In the genomic region with DNA sequence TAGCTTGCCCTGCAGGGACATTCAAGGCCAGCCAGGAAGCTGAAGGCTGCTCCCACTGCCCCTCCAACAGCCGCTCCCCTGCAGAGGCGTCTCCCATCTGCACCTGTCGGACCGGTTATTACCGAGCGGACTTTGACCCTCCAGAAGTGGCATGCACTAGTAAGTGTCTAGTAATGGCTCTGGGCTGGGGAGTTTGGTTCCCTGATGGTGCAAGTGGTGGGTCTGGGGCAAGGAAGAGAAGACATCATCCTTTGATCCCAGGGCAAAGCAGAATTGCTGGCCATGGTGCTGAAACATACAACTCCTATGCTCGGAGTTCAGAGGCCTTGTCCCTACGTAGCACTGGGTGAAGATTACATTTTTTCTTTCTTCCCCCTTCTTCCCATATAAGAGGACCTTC, we compare ENCODE assay signal across 10 cellular contexts.
A peak's percentile ranks its signal among the peaks of the same experiment; 100 is the strongest.
DNase-seq lines count a peak whose midpoint lies in the region; ATAC-seq and TF ChIP-seq lines count a peak whose summit lies in the region.
"Had no signal": no experiment of that assay in that cellular context is flagged by ENCODE, and none has a peak within 500 bp of the region (broad histone marks: within the 10 kb centered on the region; RNA-seq: fewer than 3 reads in every experiment).

No MANE protein-coding gene starts in this region.

- no peaks in the 10 kb centered on the region for H3K36me3 ChIP-seq in NT2/D1 (ENCODE audit: insufficient read depth, insufficient read length, low read length)

- H3K27me3 ChIP-seq in NT2/D1 (ENCODE audit: insufficient read depth, insufficient read length) = no peaks in the 10 kb centered on the region

- peak; percentile 16 for DNase-seq in GM13977 (ENCODE audit: low spot score)
- DNase-seq in NT2/D1 (ENCODE audit: low read depth, low spot score) = peak; percentile 39
- peak; percentile 32 for DNase-seq in fibroblast of the aortic adventitia (ENCODE audit: low read depth)
- DNase-seq in NK-92 treated with Interleukin-12 subunit alpha and Interleukin-12 subunit beta, amount 100 ng/mL, for 24 hours (lab: John Stamatoyannopoulos, UW) = no peak
- no peak for DNase-seq in activated effector memory CD4-positive, alpha-beta T cell treated with Interleukin-2 at 50 U/mL for 16 hours
- DNase-seq in stimulated activated CD4-positive, alpha-beta T cell treated with anti-CD3 and anti-CD28 coated beads, Interleukin-15, amount 100 ng/mL, for 24 hours = no peak
- DNase-seq: CD8-positive, alpha-beta T cell; NCI-H2029 treated with DMSO at 0.1 percent for 48 hours had no signal

- H3K9me3 ChIP-seq in NT2/D1 (ENCODE audit: insufficient read depth, low read length) = no peaks in the 10 kb centered on the region

- H3K9ac ChIP-seq in NT2/D1 (ENCODE audit: insufficient read length, low read depth) = no peak overlapping the region

- ATAC-seq in GM19467 (IDR thresholded peaks at IDR 0.05; ENCODE audit: unreplicated experiment) = no peak
- ATAC-seq: CD8-positive, alpha-beta T cell had no signal

- in situ Hi-C loops in GM13977 (cut with MboI; ENCODE audit: low pct_unique_long_range_greater_than_20kb, low sequenced_read_pairs, unreplicated experiment) = no loop called here

- no peak for TF ChIP-seq CTCF in 22Rv1 (IDR thresholded peaks at IDR 0.05)
- TF ChIP-seq CTCF in GM13977 (IDR thresholded peaks at IDR 0.05; ENCODE audit: extremely low read depth, insufficient read depth, missing control alignments) = no peak
- no peak for TF ChIP-seq CTCF in fibroblast of the aortic adventitia (IDR thresholded peaks at IDR 0.05; ENCODE audit: insufficient read depth, low read length)

- peak overlapping the region; percentile 75 for H3K27ac ChIP-seq in 22Rv1

- peaks cover 3% of the 10 kb centered on the region for H3K4me1 ChIP-seq in NT2/D1 (ENCODE audit: insufficient read depth, insufficient read length)

- H3K4me3 ChIP-seq in NT2/D1 (ENCODE audit: insufficient read length, low read depth) (no peak overlapping the region), fibroblast of the aortic adventitia (ENCODE audit: low read depth, low read length) (no peak overlapping the region)

Comparison
In these comparisons a context has a peak if more than half of its experiments do, and no peak if none do; other contexts are left out.
1. DNase-seq: peak in GM13977 (single experiment), NT2/D1 (single experiment) and fibroblast of the aortic adventitia (single experiment); none in NK-92 treated with Interleukin-12 subunit alpha and Interleukin-12 subunit beta, amount 100 ng/mL, for 24 hours (single experiment), activated effector memory CD4-positive, alpha-beta T cell treated with Interleukin-2 at 50 U/mL for 16 hours (single experiment) and stimulated activated CD4-positive, alpha-beta T cell treated with anti-CD3 and anti-CD28 coated beads, Interleukin-15, amount 100 ng/mL, for 24 hours (single experiment).